Comparison of ENCODE assay signal across 17 cellular contexts in the genomic region with DNA sequence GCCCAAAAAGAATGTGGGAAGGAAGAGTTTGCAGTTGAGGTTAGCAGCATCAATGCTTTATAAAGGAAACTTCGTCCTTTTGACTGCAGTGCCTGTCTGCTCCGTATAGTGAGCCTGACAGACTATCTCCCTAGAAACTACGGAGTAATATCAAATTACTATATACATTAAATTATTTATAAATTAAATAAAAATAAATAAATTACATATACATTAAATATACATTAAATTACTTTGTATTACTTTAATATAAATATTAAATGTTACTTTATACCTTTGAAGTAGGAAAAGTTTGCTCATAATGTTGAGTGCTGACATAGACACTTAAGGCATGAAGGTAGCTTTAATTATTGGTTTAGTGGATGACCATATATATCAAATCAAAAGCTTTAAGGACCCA.
A peak's percentile ranks its signal among the peaks of the same experiment; 100 is the strongest.
DNase-seq lines count a peak whose midpoint lies in the region; ATAC-seq, FAIRE-seq and TF ChIP-seq lines count a peak whose summit lies in the region.
"Had no signal": no experiment of that assay in that cellular context is flagged by ENCODE, and none has a peak within 500 bp of the region (broad histone marks: within the 10 kb centered on the region; RNA-seq: fewer than 3 reads in every experiment).

No MANE protein-coding gene starts in this region.

- peak overlapping the region; percentile 0 for H2BK5ac ChIP-seq in mesenchymal stem cell (ENCODE audit: low read depth, low read length, poor library complexity, severe bottlenecking)

- H3K27me3 ChIP-seq in mesenchymal stem cell (ENCODE audit: control insufficient read depth in 1 of 2, insufficient read depth in 1 of 2, low read length in 2 of 2), result no peaks in the 10 kb centered on the region
- H3K27me3 ChIP-seq in smooth muscle cell (ENCODE audit: low read depth), result no peaks in the 10 kb centered on the region

- FAIRE-seq in G401.6 (lab: Jason Lieb, UNC), result peak; percentile 48

- no peak overlapping the region for H2BK15ac ChIP-seq in mesenchymal stem cell (ENCODE audit: low read depth, poor library complexity, severe bottlenecking)

- DNase-seq in SK-N-MC (ENCODE audit: low read depth, low spot score), result no peak
- DNase-seq in mesenchymal stem cell, result no peak
- no peak for DNase-seq in smooth muscle cell (lab: John Stamatoyannopoulos, UW; ENCODE audit: unreplicated experiment)
- no peak for DNase-seq in amniotic stem cell (lab: John Stamatoyannopoulos, UW)
- no peak for DNase-seq in DMS79 (lab: John Stamatoyannopoulos, UW)
- DNase-seq: Calu3, DND-41, MM.1S, NCI-H2029, NCI-H526 treated with DMSO at 0.1 percent for 48 hours, Right ventricle myocardium superior, RPMI8226, SW 1271 had no signal

- H3K27ac ChIP-seq in SK-N-MC, result peak overlapping the region; percentile 94; the same call in 1 of the 2 replicates
- peak overlapping the region; percentile 76 for H3K27ac ChIP-seq in mesenchymal stem cell (ENCODE audit: low read length, poor library complexity, severe bottlenecking)
- H3K27ac ChIP-seq in smooth muscle cell (ENCODE audit: low read depth), result no peak overlapping the region
- H3K27ac ChIP-seq: KMS-11, PC-9 had no signal

- H4K20me1 ChIP-seq in smooth muscle cell (ENCODE audit: low read depth), result no peaks in the 10 kb centered on the region

- no peak overlapping the region for H2BK120ac ChIP-seq in mesenchymal stem cell (ENCODE audit: low read depth, low read length)

- no peak overlapping the region for H2AFZ ChIP-seq in mesenchymal stem cell (ENCODE audit: low read depth, low read length)
- no peak overlapping the region for H2AFZ ChIP-seq in smooth muscle cell (ENCODE audit: low read depth)
- H2AFZ ChIP-seq: PC-9 had no signal

- H3F3A ChIP-seq in smooth muscle cell (ENCODE audit: low read depth), result no peaks in the 10 kb centered on the region

- no peak for ATAC-seq in GM18517 (IDR thresholded peaks at IDR 0.05; ENCODE audit: unreplicated experiment)

- WGBS in mesenchymal stem cell, result no CpG with 5 or more reads among the region's 3 CpGs
- 74% methylated on average over 3 of the region's 3 CpGs for WGBS in smooth muscle cell (ENCODE audit: low lambda C conversion rate)

- H3K4me3 ChIP-seq in SK-N-MC (no peak overlapping the region), mesenchymal stem cell (ENCODE audit: insufficient read depth in 1 of 2, low read depth in 1 of 2, low read length in 2 of 2) (no peak overlapping the region), smooth muscle cell (no peak overlapping the region)
- H3K4me3 ChIP-seq: PC-9 had no signal

- H3K4ac ChIP-seq in mesenchymal stem cell (ENCODE audit: low read depth in 1 of 2, low read length in 2 of 2), result no peak overlapping the region

- H3K4me2 ChIP-seq in mesenchymal stem cell (ENCODE audit: low read length, poor library complexity, severe bottlenecking) (no peak overlapping the region), smooth muscle cell (no peak overlapping the region)
- H3K4me2 ChIP-seq: KMS-11 had no signal

- H2AK5ac ChIP-seq in mesenchymal stem cell (ENCODE audit: low read length, severe bottlenecking), result peak overlapping the region; percentile 81

- no peaks in the 10 kb centered on the region for H3K9me3 ChIP-seq in SK-N-MC (ENCODE audit: low read depth, low read length)
- H3K9me3 ChIP-seq in mesenchymal stem cell (ENCODE audit: control insufficient read depth, low read length), result no peaks in the 10 kb centered on the region
- no peaks in the 10 kb centered on the region for H3K9me3 ChIP-seq in smooth muscle cell (replicated peaks; ENCODE audit: low read depth)

- H3K36me3 ChIP-seq in SK-N-MC (ENCODE audit: insufficient read depth, low read length) (no peaks in the 10 kb centered on the region), mesenchymal stem cell (ENCODE audit: control insufficient read depth in 1 of 2, insufficient read depth in 2 of 2, low read depth in 1 of 2, low read length in 2 of 2) (no peaks in the 10 kb centered on the region), smooth muscle cell (ENCODE audit: low read depth) (no peaks in the 10 kb centered on the region)

- H3K9ac ChIP-seq in SK-N-MC (ENCODE audit: insufficient read length), result no peak overlapping the region
- H3K9ac ChIP-seq in mesenchymal stem cell (ENCODE audit: low read length), result no peak overlapping the region
- H3K9ac ChIP-seq in smooth muscle cell (ENCODE audit: low read depth), result no peak overlapping the region
- H3K9ac ChIP-seq: KMS-11 had no signal

- no peaks in the 10 kb centered on the region for H3K79me1 ChIP-seq in mesenchymal stem cell (replicated peaks; ENCODE audit: low read length, poor library complexity, severe bottlenecking)

- H4K8ac ChIP-seq in mesenchymal stem cell (ENCODE audit: low read length), result no peak overlapping the region

- no peak overlapping the region for H2BK12ac ChIP-seq in mesenchymal stem cell (ENCODE audit: low read length in 2 of 2)

- TF ChIP-seq CTCF in smooth muscle cell (IDR thresholded peaks at IDR 0.05; ENCODE audit: borderline replicate concordance, insufficient read depth, poor library complexity, severe bottlenecking), result no peak

- H4K91ac ChIP-seq in mesenchymal stem cell (ENCODE audit: low read length), result no peak overlapping the region

- no peak overlapping the region for H3K18ac ChIP-seq in mesenchymal stem cell (ENCODE audit: low read depth in 1 of 2, low read length in 2 of 2)

- no peak overlapping the region for H3K23ac ChIP-seq in mesenchymal stem cell (ENCODE audit: low read length in 2 of 2)

- no peak overlapping the region for H3K14ac ChIP-seq in mesenchymal stem cell (ENCODE audit: low read length in 2 of 2)

- H3K4me1 ChIP-seq in mesenchymal stem cell (ENCODE audit: control insufficient read depth, insufficient read depth, low read depth, low read length) (no peaks in the 10 kb centered on the region), smooth muscle cell (ENCODE audit: low read depth) (no peaks in the 10 kb centered on the region)

- no peaks in the 10 kb centered on the region for H3K79me2 ChIP-seq in smooth muscle cell (ENCODE audit: low read depth)
